ENCODE assay signal across 18 cellular contexts in the genomic region with DNA sequence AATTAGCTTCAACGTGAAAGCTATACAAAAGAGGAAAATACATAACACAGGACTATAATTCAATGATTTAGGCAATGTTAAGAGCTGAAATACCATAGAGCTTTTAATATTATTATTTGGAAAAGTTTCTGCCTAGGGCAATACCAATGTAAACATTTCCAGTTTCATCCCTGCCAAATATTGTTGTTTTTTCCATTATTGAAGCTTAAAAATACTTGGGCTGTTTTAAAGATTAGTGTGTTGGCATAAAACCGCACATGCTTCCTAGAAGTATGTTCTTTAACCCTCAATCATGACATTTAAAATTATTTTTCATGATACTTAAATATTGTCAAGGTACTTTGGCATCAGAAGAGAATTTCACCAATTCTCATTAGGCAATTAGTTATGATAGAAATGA. TPM values are rescaled to one million over a fixed set of nuclear protein-coding genes. Genes with fewer than 3 reads are reported as not detected.
"Had no signal": no experiment of that assay in that cellular context is flagged by ENCODE, and none has a peak within 500 bp of the region (broad histone marks: within the 10 kb centered on the region; RNA-seq: fewer than 3 reads in every experiment).

No MANE protein-coding gene starts in this region.

- DNase-seq: activated CD4-positive, alpha-beta T cell treated with anti-CD3 and anti-CD28 coated beads for 48 hours; activated CD8-positive, alpha-beta memory T cell treated with anti-CD3 and anti-CD28 coated beads, Interleukin-2, amount 50 U/mL, for 48 hours; activated CD8-positive, alpha-beta T cell treated with anti-CD3 and anti-CD28 coated beads, Interleukin-2, amount 10 ng/mL, durations not matched to agents 7 days and 5 days; activated naive CD4-positive, alpha-beta T cell treated with Interleukin-2 at 50 U/mL for 16 hours; activated naive CD8-positive, alpha-beta T cell treated with anti-CD3 and anti-CD28 coated beads, Interleukin-2, amount 50 U/mL, for 24 hours; body of pancreas; effector CD4-positive, alpha-beta T cell; hypothalamus; midbrain; naive thymus-derived CD4-positive, alpha-beta T cell; posterior cingulate gyrus; transverse colon had no signal

- H3K27me3 ChIP-seq: body of pancreas, transverse colon had no signal

- H3K4me1 Mint-ChIP-seq: activated naive CD8-positive, alpha-beta T cell treated with anti-CD3 and anti-CD28 coated beads, Interleukin-2, amount 50 U/mL, for 24 hours; naive thymus-derived CD4-positive, alpha-beta T cell; stimulated activated effector memory CD8-positive, alpha-beta T cell treated with anti-CD3 and anti-CD28 coated beads, Interleukin-12 subunit alpha, Interleukin-12 subunit beta, amount 100 ng/mL, for 72 hours had no signal

- H3K4me3 Mint-ChIP-seq: activated CD8-positive, alpha-beta T cell treated with anti-CD3 and anti-CD28 coated beads, Interleukin-2, amount 10 ng/mL, durations not matched to agents 7 days and 5 days; activated naive CD8-positive, alpha-beta T cell treated with anti-CD3 and anti-CD28 coated beads, Interleukin-2, amount 50 U/mL, for 24 hours; activated T-helper 1 cell treated with anti-CD3 and anti-CD28 coated beads, Interleukin-12 subunit alpha, Interleukin-12 subunit beta, Interleukin-2, Interleukin-4 antibody, amounts not matched to agents 30 ng/mL and 10 ng/mL and 1 ng/mL, durations not matched to agents 14 hours and 24 hours and 36 hours; naive thymus-derived CD4-positive, alpha-beta T cell; stimulated activated effector memory CD8-positive, alpha-beta T cell treated with anti-CD3 and anti-CD28 coated beads, Interleukin-12 subunit alpha, Interleukin-12 subunit beta, amount 100 ng/mL, for 72 hours; T-helper 1 cell treated with Interleukin-12 subunit alpha and Interleukin-12 subunit beta and Interleukin-4 antibody, amounts not matched to agents 30 μg/mL and 1 μg/mL, for 36 hours had no signal

- H3K27me3 Mint-ChIP-seq: activated naive CD8-positive, alpha-beta T cell treated with anti-CD3 and anti-CD28 coated beads, Interleukin-2, amount 50 U/mL, for 24 hours; naive thymus-derived CD4-positive, alpha-beta T cell had no signal

- H3K9me3 ChIP-seq: body of pancreas, transverse colon had no signal

- H3K36me3 ChIP-seq: transverse colon had no signal

- ATAC-seq: activated CD8-positive, alpha-beta T cell treated with anti-CD3 and anti-CD28 coated beads, Interleukin-2, amount 10 ng/mL, durations not matched to agents 7 days and 5 days; activated naive CD8-positive, alpha-beta T cell treated with anti-CD3 and anti-CD28 coated beads, Interleukin-2, amount 50 U/mL, for 24 hours; body of pancreas; naive thymus-derived CD4-positive, alpha-beta T cell; SK-N-SH treated with all-trans-retinoic acid at 6 μM for 48 hours; stimulated activated effector memory CD8-positive, alpha-beta T cell treated with anti-CD3 and anti-CD28 coated beads, Interleukin-12 subunit alpha, Interleukin-12 subunit beta, amount 100 ng/mL, for 72 hours had no signal

- H3K27ac Mint-ChIP-seq: activated CD8-positive, alpha-beta T cell treated with anti-CD3 and anti-CD28 coated beads, Interleukin-2, amount 10 ng/mL, durations not matched to agents 7 days and 5 days; activated naive CD8-positive, alpha-beta T cell treated with anti-CD3 and anti-CD28 coated beads, Interleukin-2, amount 50 U/mL, for 24 hours; activated T-helper 1 cell treated with anti-CD3 and anti-CD28 coated beads, Interleukin-12 subunit alpha, Interleukin-12 subunit beta, Interleukin-2, Interleukin-4 antibody, amounts not matched to agents 30 ng/mL and 10 ng/mL and 1 ng/mL, durations not matched to agents 14 hours and 24 hours and 36 hours; naive thymus-derived CD4-positive, alpha-beta T cell; stimulated activated effector memory CD8-positive, alpha-beta T cell treated with anti-CD3 and anti-CD28 coated beads, Interleukin-12 subunit alpha, Interleukin-12 subunit beta, amount 100 ng/mL, for 72 hours; T-helper 1 cell treated with Interleukin-12 subunit alpha and Interleukin-12 subunit beta and Interleukin-4 antibody, amounts not matched to agents 30 μg/mL and 1 μg/mL, for 36 hours had no signal

- H3K4me1 ChIP-seq: body of pancreas, transverse colon had no signal

- H3K9me3 Mint-ChIP-seq: activated T-helper 1 cell treated with anti-CD3 and anti-CD28 coated beads, Interleukin-12 subunit alpha, Interleukin-12 subunit beta, Interleukin-2, Interleukin-4 antibody, amounts not matched to agents 30 ng/mL and 10 ng/mL and 1 ng/mL, durations not matched to agents 14 hours and 24 hours and 36 hours; T-helper 1 cell treated with Interleukin-12 subunit alpha and Interleukin-12 subunit beta and Interleukin-4 antibody, amounts not matched to agents 30 μg/mL and 1 μg/mL, for 36 hours had no signal

- H3K36me3 Mint-ChIP-seq: naive thymus-derived CD4-positive, alpha-beta T cell; stimulated activated effector memory CD8-positive, alpha-beta T cell treated with anti-CD3 and anti-CD28 coated beads, Interleukin-12 subunit alpha, Interleukin-12 subunit beta, amount 100 ng/mL, for 72 hours had no signal

- H3K4me3 ChIP-seq: body of pancreas, lung, smooth muscle cell, transverse colon had no signal

- H3K27ac ChIP-seq: body of pancreas, transverse colon had no signal

RNA-seq across cellular contexts. Expression of a gene that starts 18.7 kb away (rescaled TPM):
- total RNA-seq: activated CD8-positive, alpha-beta T cell treated with anti-CD3 and anti-CD28 coated beads, Interleukin-2, amount 10 ng/mL, durations not matched to agents 7 days and 5 days; activated T-helper 1 cell treated with anti-CD3 and anti-CD28 coated beads, Interleukin-12 subunit alpha, Interleukin-12 subunit beta, Interleukin-2, Interleukin-4 antibody, amounts not matched to agents 30 ng/mL and 10 ng/mL and 1 ng/mL, durations not matched to agents 14 hours and 24 hours and 36 hours; naive thymus-derived CD4-positive, alpha-beta T cell had no signal
